ENCODE assay signal across 34 cellular contexts in genomic region chr14:51066576-51066975, GRCh38.
"Had no signal": no experiment of that assay in that cellular context is flagged by ENCODE, and none has a peak within 500 bp of the region (broad histone marks: within the 10 kb centered on the region; RNA-seq: fewer than 3 reads in every experiment).

No MANE protein-coding gene starts in this region.

- H3K36me3 ChIP-seq: adrenal gland had no signal

- H3K4me1 Mint-ChIP-seq: activated B cell treated with CpG ODN at 0.5 μM for 24 hours; activated CD4-positive, alpha-beta T cell treated with anti-CD3 and anti-CD28 coated beads, Interleukin-2, amount 10 ng/mL, durations not matched to agents 24 days and 14 days had no signal

- DNase-seq: activated B cell treated with CpG ODN at 0.5 μM for 24 hours; activated CD4-positive, alpha-beta T cell treated with anti-CD3 and anti-CD28 coated beads, Interleukin-2, amount 10 ng/mL, durations not matched to agents 24 days and 14 days; activated CD4-positive, alpha-beta T cell treated with anti-CD3 and anti-CD28 coated beads, Interleukin-2, amount 50 U/mL, for 4 hours; activated CD4-positive, CD25-positive, alpha-beta regulatory T cell treated with anti-CD3 and anti-CD28 coated beads, Interleukin-2, amount 50 U/mL, for 72 hours; activated CD8-positive, alpha-beta T cell treated with anti-CD3 and anti-CD28 coated beads for 36 hours; activated gamma-delta T cell; activated naive CD4-positive, alpha-beta T cell treated with Interleukin-2 at 50 U/mL for 16 hours; activated T-cell treated with anti-CD3 and anti-CD28 coated beads, Interleukin-2, amount 50 U/mL, for 24 hours; adrenal gland; central memory CD4-positive, alpha-beta T cell; NCI-H1105; NCI-H1417 treated with DMSO at 0.1 percent for 48 hours; NCI-H187 treated with DMSO at 0.1 percent for 48 hours; NCI-H2081; NCI-H2171 treated with DMSO at 0.1 percent for 48 hours; NCI-H2227 treated with DMSO at 0.1 percent for 48 hours; NCI-H446; NCI-H510A treated with DMSO at 0.1 percent for 48 hours; NCI-H526 treated with DMSO at 0.1 percent for 48 hours; NCI-H82; PC-9; Right ventricle myocardium superior; SW 1271; T-helper 1 cell; T-helper 2 cell; T-helper 9 cell had no signal

- H3K4me3 Mint-ChIP-seq: activated B cell treated with CpG ODN at 0.5 μM for 24 hours; activated CD4-positive, alpha-beta T cell treated with anti-CD3 and anti-CD28 coated beads, Interleukin-2, amount 10 ng/mL, durations not matched to agents 24 days and 14 days; activated CD8-positive, alpha-beta T cell treated with anti-CD3 and anti-CD28 coated beads for 36 hours; activated T-cell treated with anti-CD3 and anti-CD28 coated beads, Interleukin-2, amount 50 U/mL, for 24 hours had no signal

- H3K27me3 ChIP-seq: adrenal gland had no signal

- H3K9ac ChIP-seq: KMS-11 had no signal

- ATAC-seq: activated CD8-positive, alpha-beta T cell treated with anti-CD3 and anti-CD28 coated beads for 36 hours; activated naive CD4-positive, alpha-beta T cell treated with anti-CD3 and anti-CD28 coated beads, Interleukin-2, amount 50 U/mL, for 72 hours had no signal

- H3K4me1 ChIP-seq: adrenal gland had no signal

- H3K9me3 Mint-ChIP-seq: activated CD4-positive, alpha-beta T cell treated with anti-CD3 and anti-CD28 coated beads, Interleukin-2, amount 10 ng/mL, durations not matched to agents 24 days and 14 days; activated T-helper 2 cell treated with anti-CD3 and anti-CD28 coated beads, Interferon-gamma antibody, Interleukin-2, Interleukin-4, amounts not matched to agents 10 μg/mL and 5 μg/mL and 100 μg/mL, durations not matched to agents 14 hours and 24 hours and 36 hours had no signal

- H2AFZ ChIP-seq: PC-9 had no signal

- H3K4me2 ChIP-seq: KMS-11, PC-9 had no signal

- H3K27ac ChIP-seq: adrenal gland, KMS-11, PC-9, RWPE1, VCaP had no signal

- H3K4me3 ChIP-seq: adrenal gland, PC-9 had no signal

- FAIRE-seq: bronchial epithelial cell, RCC 7860 had no signal

- H3K27me3 Mint-ChIP-seq: activated B cell treated with CpG ODN at 0.5 μM for 24 hours; activated CD8-positive, alpha-beta T cell treated with anti-CD3 and anti-CD28 coated beads for 36 hours; activated T-cell treated with anti-CD3 and anti-CD28 coated beads, Interleukin-2, amount 50 U/mL, for 24 hours; brain had no signal

- H3K27ac Mint-ChIP-seq: activated B cell treated with CpG ODN at 0.5 μM for 24 hours; activated CD4-positive, alpha-beta T cell treated with anti-CD3 and anti-CD28 coated beads, Interleukin-2, amount 10 ng/mL, durations not matched to agents 24 days and 14 days; activated CD8-positive, alpha-beta T cell treated with anti-CD3 and anti-CD28 coated beads for 36 hours; activated T-cell treated with anti-CD3 and anti-CD28 coated beads, Interleukin-2, amount 50 U/mL, for 24 hours; activated T-helper 2 cell treated with anti-CD3 and anti-CD28 coated beads, Interferon-gamma antibody, Interleukin-2, Interleukin-4, amounts not matched to agents 10 μg/mL and 5 μg/mL and 100 μg/mL, durations not matched to agents 14 hours and 24 hours and 36 hours had no signal
